8 cellular contexts compared by ENCODE assay signal in genomic region chr1:145959957-145960467, GRCh38. TPM values are rescaled to one million over a fixed set of nuclear protein-coding genes. Genes with fewer than 3 reads are reported as not detected.
DNase-seq lines count a peak whose midpoint lies in the region; ATAC-seq, FAIRE-seq and TF ChIP-seq lines count a peak whose summit lies in the region.

No MANE protein-coding gene starts in this region.

- no peak for ATAC-seq in memory B cell (ENCODE audit: low read depth)

- H3K9me3 ChIP-seq in breast epithelium: no peaks in the 10 kb centered on the region

- peak overlapping the region; percentile 85 for H3K27ac Mint-ChIP-seq in activated naive CD4-positive, alpha-beta T cell treated with anti-CD3 and anti-CD28 coated beads, Interleukin-2, amount 50 U/mL, for 24 hours
- peak overlapping the region; percentile 90 for H3K27ac Mint-ChIP-seq in memory B cell
- H3K27ac Mint-ChIP-seq in type B pancreatic cell: no peak overlapping the region

- H3K27me3 Mint-ChIP-seq in activated naive CD4-positive, alpha-beta T cell treated with anti-CD3 and anti-CD28 coated beads, Interleukin-2, amount 50 U/mL, for 24 hours: no peaks in the 10 kb centered on the region
- H3K27me3 Mint-ChIP-seq in memory B cell (no peaks in the 10 kb centered on the region), type B pancreatic cell (peaks cover 82% of the 10 kb centered on the region)

- H3K27me3 ChIP-seq in breast epithelium: no peaks in the 10 kb centered on the region

- H3K36me3 Mint-ChIP-seq in activated naive CD4-positive, alpha-beta T cell treated with anti-CD3 and anti-CD28 coated beads, Interleukin-2, amount 50 U/mL, for 24 hours: no peaks in the 10 kb centered on the region
- H3K36me3 Mint-ChIP-seq in memory B cell: peaks cover 1% of the 10 kb centered on the region
- no peaks in the 10 kb centered on the region for H3K36me3 Mint-ChIP-seq in type B pancreatic cell

- peaks cover 12 to 13% of the 10 kb centered on the region in 2 donors for H3K4me1 ChIP-seq in breast epithelium

- H3K36me3 ChIP-seq in breast epithelium: no peaks in the 10 kb centered on the region

- H3K27ac ChIP-seq in breast epithelium: peak overlapping the region; percentile 92 to 94

- DNase-seq in activated naive CD4-positive, alpha-beta T cell treated with anti-CD3 and anti-CD28 coated beads, Interleukin-2, amount 50 U/mL, for 16 hours: no peak
- DNase-seq in breast epithelium (ENCODE audit: low spot score in 2 of 2) (no peak), memory B cell (ENCODE audit: low spot score in 2 of 2) (no peak), type B pancreatic cell (ENCODE audit: extremely low spot score, unreplicated experiment) (no peak), OCI-M2 (lab: John Stamatoyannopoulos, UW; ENCODE audit: unreplicated experiment) (no peak), RCC 7860 (ENCODE audit: low spot score) (no peak)
- no peak for DNase-seq in stimulated activated CD4-positive, alpha-beta T cell treated with anti-CD3 and anti-CD28 coated beads, Interleukin-2, amount 100 ng/mL, for 48 hours

- peaks cover 67% of the 10 kb centered on the region for H3K4me1 Mint-ChIP-seq in activated naive CD4-positive, alpha-beta T cell treated with anti-CD3 and anti-CD28 coated beads, Interleukin-2, amount 50 U/mL, for 24 hours
- H3K4me1 Mint-ChIP-seq in memory B cell (peaks cover 64% of the 10 kb centered on the region), type B pancreatic cell (ENCODE audit: unreplicated experiment) (peaks cover 46% of the 10 kb centered on the region)

- no peaks in the 10 kb centered on the region for H3K9me3 Mint-ChIP-seq in activated naive CD4-positive, alpha-beta T cell treated with anti-CD3 and anti-CD28 coated beads, Interleukin-2, amount 50 U/mL, for 24 hours
- H3K9me3 Mint-ChIP-seq in memory B cell (no peaks in the 10 kb centered on the region), type B pancreatic cell (no peaks in the 10 kb centered on the region)

- TF ChIP-seq CTCF in breast epithelium (IDR thresholded peaks at IDR 0.05) (no peak), type B pancreatic cell (conservative IDR thresholded peaks at IDR 0.05) (no peak)

- peak overlapping the region; percentile 85 for H3K4me3 Mint-ChIP-seq in activated naive CD4-positive, alpha-beta T cell treated with anti-CD3 and anti-CD28 coated beads, Interleukin-2, amount 50 U/mL, for 24 hours
- H3K4me3 Mint-ChIP-seq in memory B cell (peak overlapping the region; percentile 86), type B pancreatic cell (peak overlapping the region; percentile 92)

- FAIRE-seq in RCC 7860 (lab: Jason Lieb, UNC): no peak

- intact Hi-C loops in breast epithelium (cut with DNase I; ENCODE audit: low total_unique reads): no loop called here

- H3K4me3 ChIP-seq in breast epithelium: peak overlapping the region; percentile 59 to 80 (median 68)

- TF ChIP-seq POLR2A in breast epithelium (IDR thresholded peaks at IDR 0.05): no peak

RNA-seq across cellular contexts. Expression of gene LIX1L, which starts 2.2 kb away (rescaled TPM):
- total RNA-seq in breast epithelium (10 to 100 TPM; 18.1 to 28.5 (median 21.8) TPM), type B pancreatic cell (ENCODE audit: low replicate concordance) (2.4 and 24.2 TPM in 2 replicates)

RNA-seq across cellular contexts. Expression of gene ANKRD34A, which starts 4.4 kb away (rescaled TPM):
- total RNA-seq in breast epithelium: under 1 TPM; 0.16 to 0.98 (median 0.59) TPM
- total RNA-seq in type B pancreatic cell (ENCODE audit: low replicate concordance): 0.12 and 0.94 TPM in 2 replicates

RNA-seq across cellular contexts. Expression of gene POLR3GL, which starts 4.5 kb away (rescaled TPM):
- total RNA-seq in breast epithelium: 10 to 100 TPM; 18.0 to 32.8 (median 18.1) TPM
- 8.5 and 14.1 TPM in 2 replicates for total RNA-seq in type B pancreatic cell (ENCODE audit: low replicate concordance)

RNA-seq across cellular contexts. Expression of gene RBM8A, which starts 32.7 kb away (rescaled TPM):
- total RNA-seq in breast epithelium (100 to 1,000 TPM; 115 to 137 (median 128) TPM), type B pancreatic cell (ENCODE audit: low replicate concordance) (118 and 160 TPM in 2 replicates)

RNA-seq across cellular contexts. Expression of gene TXNIP, which starts 36.4 kb away (rescaled TPM):
- total RNA-seq in breast epithelium (1,000 to 10,000 TPM; 2,506 to 3,955 (median 3,543) TPM), type B pancreatic cell (ENCODE audit: low replicate concordance) (88.8 and 96.7 TPM in 2 replicates)
